ENCODE assay signal across 25 cellular contexts in genomic region chr15:75867428-75867827, GRCh38. TPM values are rescaled to one million over a fixed set of nuclear protein-coding genes. Genes with fewer than 3 reads are reported as not detected.
DNase-seq lines count a peak whose midpoint lies in the region; ATAC-seq lines count a peak whose summit lies in the region.
"Had no signal": no experiment of that assay in that cellular context is flagged by ENCODE, and none has a peak within 500 bp of the region (broad histone marks: within the 10 kb centered on the region; RNA-seq: fewer than 3 reads in every experiment).

No MANE protein-coding gene starts in this region.

- peaks cover 11% of the 10 kb centered on the region for H3K36me3 Mint-ChIP-seq in activated naive CD8-positive, alpha-beta T cell
- peaks cover 24% of the 10 kb centered on the region for H3K36me3 Mint-ChIP-seq in activated naive CD8-positive, alpha-beta T cell treated with anti-CD3 and anti-CD28 coated beads for 36 hours
- H3K36me3 Mint-ChIP-seq in dendritic cell treated with granulocyte-macrophage colony-stimulating factor and Interleukin-4, amounts not matched to agents 40 ng/mL and 50 ng/mL, for 4 days (ENCODE audit: low read depth): peaks cover 48% of the 10 kb centered on the region
- H3K36me3 Mint-ChIP-seq in stimulated activated naive B cell treated with anti-CD40 and anti-IgM and Interleukin-4, amounts not matched to agents 10 μg/mL and 1 μg/mL and 100 μg/mL, for 72 hours: peaks cover 16 to 20% of the 10 kb centered on the region in 2 donors

- no peaks in the 10 kb centered on the region for H3K9me2 ChIP-seq in Karpas-422 (replicated peaks; ENCODE audit: insufficient read depth, low read length)

- H3K4me3 Mint-ChIP-seq in activated naive CD8-positive, alpha-beta T cell: no peak overlapping the region
- no peak overlapping the region for H3K4me3 Mint-ChIP-seq in activated naive CD8-positive, alpha-beta T cell treated with anti-CD3 and anti-CD28 coated beads for 36 hours
- no peak overlapping the region for H3K4me3 Mint-ChIP-seq in dendritic cell treated with granulocyte-macrophage colony-stimulating factor and Interleukin-4, amounts not matched to agents 40 ng/mL and 50 ng/mL, for 4 days
- H3K4me3 Mint-ChIP-seq in stimulated activated naive B cell treated with anti-CD40 and anti-IgM and Interleukin-4, amounts not matched to agents 10 μg/mL and 1 μg/mL and 100 μg/mL, for 72 hours: peak overlapping the region; percentile 39 to 70

- H3K79me2 ChIP-seq in Karpas-422 (ENCODE audit: low read length): peaks cover 29% of the 10 kb centered on the region

- H3K4me2 ChIP-seq in Karpas-422 (ENCODE audit: low read depth, low read length, poor library complexity, severe bottlenecking): peak overlapping the region; percentile 66
- H3K4me2 ChIP-seq: A549 had no signal

- no peaks in the 10 kb centered on the region for H3K27me3 Mint-ChIP-seq in activated naive CD8-positive, alpha-beta T cell
- H3K27me3 Mint-ChIP-seq in activated naive CD8-positive, alpha-beta T cell treated with anti-CD3 and anti-CD28 coated beads for 36 hours: no peaks in the 10 kb centered on the region
- H3K27me3 Mint-ChIP-seq in dendritic cell treated with granulocyte-macrophage colony-stimulating factor and Interleukin-4, amounts not matched to agents 40 ng/mL and 50 ng/mL, for 4 days: no peaks in the 10 kb centered on the region
- H3K27me3 Mint-ChIP-seq in stimulated activated naive B cell treated with anti-CD40 and anti-IgM and Interleukin-4, amounts not matched to agents 10 μg/mL and 1 μg/mL and 100 μg/mL, for 72 hours: no peaks in the 10 kb centered on the region

- no peaks in the 10 kb centered on the region for H3K9me3 ChIP-seq in Karpas-422 (ENCODE audit: low read length)
- H3K9me3 ChIP-seq: A549, adrenal gland, neutrophil, prostate gland had no signal

- H3K36me3 ChIP-seq in Karpas-422 (ENCODE audit: insufficient read depth, low read length): 0 out of 2 replicates have a peak, but pooled peaks cover 3% of the 10 kb centered on the region
- H3K36me3 ChIP-seq: neutrophil, prostate gland had no signal

- H3K9ac ChIP-seq in Karpas-422 (ENCODE audit: low read length): no peak overlapping the region

- H3K27me3 ChIP-seq in Karpas-422 (ENCODE audit: low read length): no peaks in the 10 kb centered on the region
- H3K27me3 ChIP-seq: adrenal gland, brain microvascular endothelial cell, neutrophil had no signal

- no peak for DNase-seq in activated naive CD8-positive, alpha-beta T cell treated with anti-CD3 and anti-CD28 coated beads for 36 hours
- DNase-seq in Karpas-422 (peak; percentile 53), EL (no peak)
- DNase-seq in stimulated activated naive B cell treated with anti-CD40 and anti-IgM and Interleukin-4, amounts not matched to agents 10 μg/mL and 1 μg/mL and 100 μg/mL, for 72 hours: no peak
- no peak for DNase-seq in activated naive CD4-positive, alpha-beta T cell treated with anti-CD3 and anti-CD28 coated beads, Interleukin-2, amount 50 U/mL, for 16 hours
- DNase-seq: activated CD4-positive, alpha-beta T cell treated with anti-CD3 and anti-CD28 coated beads, Interleukin-2, amount 50 U/mL, for 4 hours; activated gamma-delta T cell; adrenal gland; brain microvascular endothelial cell; GOT3; NCI-H1105 treated with DMSO at 0.1 percent for 48 hours; NCI-H2029 treated with DMSO at 0.1 percent for 48 hours; NCI-H2227 treated with DMSO at 0.1 percent for 48 hours; NCI-H748 treated with DMSO at 0.1 percent for 48 hours; stimulated activated CD8-positive, alpha-beta memory T cell treated with anti-CD3 and anti-CD28 coated beads, Interleukin-4, amount 100 ng/mL, for 48 hours; substantia nigra; T-helper 9 cell had no signal

- H3K4me1 Mint-ChIP-seq in activated naive CD8-positive, alpha-beta T cell (ENCODE audit: low read depth): peaks cover 27% of the 10 kb centered on the region
- H3K4me1 Mint-ChIP-seq in activated naive CD8-positive, alpha-beta T cell treated with anti-CD3 and anti-CD28 coated beads for 36 hours: peaks cover 24% of the 10 kb centered on the region
- peaks cover 27% of the 10 kb centered on the region for H3K4me1 Mint-ChIP-seq in dendritic cell treated with granulocyte-macrophage colony-stimulating factor and Interleukin-4, amounts not matched to agents 40 ng/mL and 50 ng/mL, for 4 days (ENCODE audit: low read depth)
- peaks cover 19 to 31% of the 10 kb centered on the region in 2 donors for H3K4me1 Mint-ChIP-seq in stimulated activated naive B cell treated with anti-CD40 and anti-IgM and Interleukin-4, amounts not matched to agents 10 μg/mL and 1 μg/mL and 100 μg/mL, for 72 hours

- ATAC-seq in stimulated activated naive B cell treated with anti-CD40 and anti-IgM and Interleukin-4, amounts not matched to agents 10 μg/mL and 1 μg/mL and 100 μg/mL, for 72 hours (replicated peaks): peak; percentile 50 to 70
- no peak for ATAC-seq in HG02884 (IDR thresholded peaks at IDR 0.05; ENCODE audit: unreplicated experiment)
- ATAC-seq: A549, SK-N-SH treated with all-trans-retinoic acid at 6 μM for 48 hours had no signal

- H2AFZ ChIP-seq in Karpas-422 (ENCODE audit: low read length): no peak overlapping the region

- H3K9me3 Mint-ChIP-seq in activated naive CD8-positive, alpha-beta T cell (ENCODE audit: low read depth): no peaks in the 10 kb centered on the region
- H3K9me3 Mint-ChIP-seq in activated naive CD8-positive, alpha-beta T cell treated with anti-CD3 and anti-CD28 coated beads for 36 hours: no peaks in the 10 kb centered on the region
- H3K9me3 Mint-ChIP-seq in dendritic cell treated with granulocyte-macrophage colony-stimulating factor and Interleukin-4, amounts not matched to agents 40 ng/mL and 50 ng/mL, for 4 days: no peaks in the 10 kb centered on the region
- H3K9me3 Mint-ChIP-seq in stimulated activated naive B cell treated with anti-CD40 and anti-IgM and Interleukin-4, amounts not matched to agents 10 μg/mL and 1 μg/mL and 100 μg/mL, for 72 hours: no peaks in the 10 kb centered on the region

- peak overlapping the region; percentile 8 for H3K27ac Mint-ChIP-seq in activated naive CD8-positive, alpha-beta T cell
- H3K27ac Mint-ChIP-seq in activated naive CD8-positive, alpha-beta T cell treated with anti-CD3 and anti-CD28 coated beads for 36 hours: no peak overlapping the region
- peak overlapping the region; percentile 10 for H3K27ac Mint-ChIP-seq in dendritic cell treated with granulocyte-macrophage colony-stimulating factor and Interleukin-4, amounts not matched to agents 40 ng/mL and 50 ng/mL, for 4 days
- peak overlapping the region; percentile 89 for H3K27ac Mint-ChIP-seq in stimulated activated naive B cell treated with anti-CD40 and anti-IgM and Interleukin-4, amounts not matched to agents 10 μg/mL and 1 μg/mL and 100 μg/mL, for 72 hours

- no peak overlapping the region for H3K4me3 ChIP-seq in Karpas-422 (ENCODE audit: low read length)
- H3K4me3 ChIP-seq: A549, adrenal gland, prostate gland had no signal

- H3K27ac ChIP-seq in Karpas-422 (ENCODE audit: low read length): 0 out of 2 replicates have a peak overlapping the region, but pooled peaks have one; percentile 11
- H3K27ac ChIP-seq: A549, adrenal gland, brain microvascular endothelial cell, epithelial cell of prostate, neutrophil, prostate gland had no signal

- H3K4me1 ChIP-seq in Karpas-422 (ENCODE audit: low read length): peaks cover 51% of the 10 kb centered on the region
- H3K4me1 ChIP-seq: prostate gland had no signal

- intact Hi-C loops in dendritic cell treated with granulocyte-macrophage colony-stimulating factor and Interleukin-4, amounts not matched to agents 40 ng/mL and 50 ng/mL, for 4 days (cut with micrococcal nuclease): no loop called here

- H4K20me1 ChIP-seq in Karpas-422 (ENCODE audit: insufficient read depth, low read depth, low read length): no peaks in the 10 kb centered on the region; the same call in 1 of the 2 replicates

RNA-seq across cellular contexts. Expression of gene UBE2Q2, which starts 24.2 kb away (rescaled TPM):
- 10 to 100 TPM; 17.6 to 18.8 TPM for total RNA-seq in activated naive CD8-positive, alpha-beta T cell treated with anti-CD3 and anti-CD28 coated beads for 36 hours
- total RNA-seq in Karpas-422 (2014; rRNA removed; shearing (Covaris generic); ENCODE audit: low replicate concordance): 13.7 and 36.3 TPM in 2 replicates

RNA-seq across cellular contexts. Expression of gene FBXO22, which starts 36.2 kb away (rescaled TPM):
- total RNA-seq in activated naive CD8-positive, alpha-beta T cell treated with anti-CD3 and anti-CD28 coated beads for 36 hours: 10 to 100 TPM; 48.2 to 49.5 TPM
- total RNA-seq in Karpas-422 (2014; rRNA removed; shearing (Covaris generic); ENCODE audit: low replicate concordance): 30.1 and 39.7 TPM in 2 replicates

Comparison
In these comparisons a context has a peak if more than half of its experiments do, and no peak if none do; other contexts are left out.
1. H3K4me3 Mint-ChIP-seq: peak in stimulated activated naive B cell treated with anti-CD40 and anti-IgM and Interleukin-4, amounts not matched to agents 10 μg/mL and 1 μg/mL and 100 μg/mL, for 72 hours (2 of 2); none in activated naive CD8-positive, alpha-beta T cell (single experiment), activated naive CD8-positive, alpha-beta T cell treated with anti-CD3 and anti-CD28 coated beads for 36 hours (single experiment) and dendritic cell treated with granulocyte-macrophage colony-stimulating factor and Interleukin-4, amounts not matched to agents 40 ng/mL and 50 ng/mL, for 4 days (single experiment).